ENCODE assay signal across 17 cellular contexts in the genomic region with DNA sequence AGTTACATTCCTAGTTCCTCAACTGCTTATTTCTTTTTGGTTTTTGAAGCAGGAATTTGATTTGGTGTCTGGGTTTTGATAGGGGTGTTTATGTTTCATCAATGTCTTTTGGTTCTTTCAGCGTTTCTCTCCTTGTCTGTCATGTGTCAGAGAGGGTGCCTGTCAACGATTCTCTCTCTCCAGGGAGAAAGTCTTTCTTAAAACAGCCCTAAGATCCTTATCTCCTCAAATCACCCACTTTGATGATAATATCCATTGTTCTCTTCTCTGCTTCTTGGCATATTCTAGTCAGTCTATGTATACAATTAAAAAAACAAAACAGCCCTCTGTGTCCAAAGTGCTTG.
DNase-seq lines count a peak whose midpoint lies in the region; ATAC-seq and TF ChIP-seq lines count a peak whose summit lies in the region.
"Had no signal": no experiment of that assay in that cellular context is flagged by ENCODE, and none has a peak within 500 bp of the region (broad histone marks: within the 10 kb centered on the region; RNA-seq: fewer than 3 reads in every experiment).

No MANE protein-coding gene starts in this region.

- peaks cover 3 to 52% (median 36%) of the 10 kb centered on the region in 12 donors for H3K4me1 ChIP-seq in heart left ventricle
- peaks cover 15 to 45% of the 10 kb centered on the region in 2 donors for H3K4me1 ChIP-seq in muscle layer of duodenum (ENCODE audit: control insufficient read depth in 1 of 2, insufficient read depth in 2 of 2, low read length in 2 of 2)
- peaks cover 0 to 88% (median 59%) of the 10 kb centered on the region in 4 donors for H3K4me1 ChIP-seq in tibial artery

- no peaks in the 10 kb centered on the region for H3K27me3 ChIP-seq in heart left ventricle
- no peaks in the 10 kb centered on the region for H3K27me3 ChIP-seq in muscle layer of duodenum (ENCODE audit: low read depth, low read length)
- no peaks in the 10 kb centered on the region for H3K27me3 ChIP-seq in tibial artery
- H3K27me3 ChIP-seq: body of pancreas, upper lobe of right lung had no signal

- H3K4me3 ChIP-seq in heart left ventricle (peak overlapping the region in 3 of 12 donors; percentile 5 to 10 (median 8)), muscle layer of duodenum (ENCODE audit: low read depth in 1 of 2, low read length in 2 of 2) (no peak overlapping the region), tibial artery (no peak overlapping the region)
- H3K4me3 ChIP-seq: body of pancreas, GM12878, upper lobe of right lung had no signal

- H3K27ac ChIP-seq in heart left ventricle (peak overlapping the region in 9 of 12 donors; percentile 19 to 56 (median 49)), angular gyrus (ENCODE audit: low read depth, low read length) (peak overlapping the region; percentile 22), muscle layer of duodenum (ENCODE audit: low read length) (peak overlapping the region; percentile 57), tibial artery (peak overlapping the region; percentile 46 to 80)
- H3K27ac ChIP-seq: upper lobe of right lung had no signal

- H3K36me3 ChIP-seq in heart left ventricle (no peaks in the 10 kb centered on the region), muscle layer of duodenum (ENCODE audit: control insufficient read depth in 1 of 2, insufficient read depth in 2 of 2, low read length in 2 of 2) (no peaks in the 10 kb centered on the region), tibial artery (no peaks in the 10 kb centered on the region)
- H3K36me3 ChIP-seq: upper lobe of right lung had no signal

- intact Hi-C loops in heart left ventricle (cut with DNase I) = loop anchor here in 3 of 10 donors (2.0 to 10.0 kb wide), 3 partner anchors 48 to 76 kb away; partner anchors contain the start of gene TCF7L2 (in 2 of the 3)
- intact Hi-C loops in left cardiac atrium (cut with DNase I) = loop anchor here in 1 of 2 donors (10.0 kb wide), 1 partner anchor 72 kb away; the partner anchor contains the start of gene TCF7L2
- intact Hi-C loops in tibial artery (cut with DNase I; ENCODE audit: low total_unique reads) = loop anchor here (5.0 to 10.0 kb wide), 2 partner anchors 40 to 72 kb away; partner anchors contain the start of gene TCF7L2

- TF ChIP-seq POLR2A in heart left ventricle (IDR thresholded peaks at IDR 0.05) = no peak

- TF ChIP-seq CTCF in heart left ventricle (IDR thresholded peaks at IDR 0.05) (no peak), tibial artery (IDR thresholded peaks at IDR 0.05) (no peak)

- WGBS in heart left ventricle, 4 donors = 21 to 38% (median 32%) methylated on average over 2 of the region's 2 CpGs

- H3K9me3 ChIP-seq in heart left ventricle = no peaks in the 10 kb centered on the region
- H3K9me3 ChIP-seq in muscle layer of duodenum (ENCODE audit: control insufficient read depth in 1 of 2, low read length in 2 of 2) = no peaks in the 10 kb centered on the region
- no peaks in the 10 kb centered on the region for H3K9me3 ChIP-seq in tibial artery
- H3K9me3 ChIP-seq: body of pancreas, upper lobe of right lung had no signal

- DNase-seq in heart left ventricle (no peak), left cardiac atrium (no peak), tibial artery (no peak)
- DNase-seq in stimulated activated CD4-positive, alpha-beta T cell treated with anti-CD3 and anti-CD28 coated beads, Interleukin-4, amount 100 ng/mL, for 1 hour = no peak
- DNase-seq in activated CD4-positive, CD25-positive, alpha-beta regulatory T cell (lab: John Stamatoyannopoulos, UW) = no peak
- DNase-seq: activated CD4-positive, alpha-beta T cell treated with anti-CD3 and anti-CD28 coated beads for 36 hours; activated naive CD4-positive, alpha-beta T cell treated with anti-CD3 and anti-CD28 coated beads for 36 hours; body of pancreas; CD8-positive, alpha-beta memory T cell; natural killer cell; NCI-H2171 treated with DMSO at 0.1 percent for 48 hours; stimulated activated CD4-positive, alpha-beta T cell treated with anti-CD3 and anti-CD28 coated beads, Interleukin-4, amount 100 ng/mL, for 4 hours; upper lobe of right lung had no signal

- peak in 1 of 4 donors; percentile 18 for ATAC-seq in heart left ventricle
- no peak for ATAC-seq in left cardiac atrium
- no peak for ATAC-seq in HG03159 (IDR thresholded peaks at IDR 0.05; ENCODE audit: unreplicated experiment)
- ATAC-seq: activated CD4-positive, alpha-beta T cell treated with anti-CD3 and anti-CD28 coated beads for 36 hours; GM12878; natural killer cell had no signal
